31 cellular contexts compared by ENCODE assay signal in genomic region chr1:12287869-12288268, GRCh38.
"Had no signal": no experiment of that assay in that cellular context is flagged by ENCODE, and none has a peak within 500 bp of the region (broad histone marks: within the 10 kb centered on the region; RNA-seq: fewer than 3 reads in every experiment).

No MANE protein-coding gene starts in this region.

- DNase-seq: activated CD4-positive, alpha-beta memory T cell treated with anti-CD3 and anti-CD28 coated beads, Interleukin-2, amount 10 ng/mL, durations not matched to agents 7 days and 5 days; activated CD4-positive, alpha-beta T cell treated with anti-CD3 and anti-CD28 coated beads for 1 hour; activated CD4-positive, alpha-beta T cell treated with anti-CD3 and anti-CD28 coated beads, Interleukin-2, amount 10 ng/mL, durations not matched to agents 7 days and 5 days; activated CD8-positive, alpha-beta memory T cell treated with anti-CD3 and anti-CD28 coated beads, Interleukin-2, amount 50 U/mL, for 48 hours; activated gamma-delta T cell; activated naive CD4-positive, alpha-beta T cell treated with anti-CD3 and anti-CD28 coated beads, Interleukin-2, amount 10 ng/mL, durations not matched to agents 7 days and 5 days; activated naive CD8-positive, alpha-beta T cell treated with anti-CD3 and anti-CD28 coated beads, Interleukin-2, amount 10 ng/mL, durations not matched to agents 7 days and 5 days; activated T-cell treated with anti-CD3 and anti-CD28 coated beads, Interleukin-2, amount 50 U/mL, for 24 hours; brain microvascular endothelial cell; dorsolateral prefrontal cortex; effector memory CD8-positive, alpha-beta T cell; erythroblast; gastrocnemius medialis; glutamatergic neuron; left lung; lower lobe of right lung; mesenchymal stem cell; naive thymus-derived CD8-positive, alpha-beta T cell; nucleus accumbens; pancreas; retina; sigmoid colon; small intestine; stimulated activated CD4-positive, alpha-beta T cell treated with anti-CD3 and anti-CD28 coated beads, Interleukin-4, amount 100 ng/mL, for 4 hours; stimulated activated CD8-positive, alpha-beta memory T cell treated with anti-CD3 and anti-CD28 coated beads, Interleukin-4, amount 100 ng/mL, for 48 hours; stomach; tibial artery; upper lobe of right lung had no signal

- ATAC-seq: effector memory CD8-positive, alpha-beta T cell; gastrocnemius medialis; left lung; lower lobe of right lung; naive thymus-derived CD8-positive, alpha-beta T cell; pancreas; stimulated activated memory B cell treated with anti-CD40 and anti-IgM and Interleukin-4, amounts not matched to agents 10 μg/mL and 1 μg/mL and 100 μg/mL, for 72 hours; upper lobe of right lung; WTC11 had no signal

- FAIRE-seq: islet of Langerhans, pancreas, small intestine had no signal
